ENCODE assay signal across 18 cellular contexts in the genomic region with DNA sequence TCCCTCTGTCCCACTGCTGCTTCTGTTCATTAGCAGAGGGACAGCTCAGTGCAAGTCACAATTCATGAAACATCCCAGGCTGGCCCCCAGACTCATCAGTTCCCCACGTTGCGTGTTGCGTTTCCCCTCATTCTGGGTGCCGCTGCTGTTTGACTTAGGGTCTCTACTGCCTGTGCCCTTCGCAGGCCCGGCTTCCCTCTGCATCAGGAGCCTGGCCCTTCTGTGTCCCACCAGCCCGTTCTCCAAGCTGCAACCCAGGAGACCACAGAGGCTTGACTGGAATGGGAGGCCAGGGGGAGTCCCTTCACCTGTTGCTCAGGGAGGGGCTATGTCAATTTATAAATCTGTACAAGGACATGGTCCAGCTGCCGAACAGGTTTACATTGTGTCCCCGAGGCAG. TPM values are rescaled to one million over a fixed set of nuclear protein-coding genes. Genes with fewer than 3 reads are reported as not detected.
DNase-seq lines count a peak whose midpoint lies in the region; ATAC-seq and TF ChIP-seq lines count a peak whose summit lies in the region.
"Had no signal": no experiment of that assay in that cellular context is flagged by ENCODE, and none has a peak within 500 bp of the region (broad histone marks: within the 10 kb centered on the region; RNA-seq: fewer than 3 reads in every experiment).

No MANE protein-coding gene starts in this region.

- TF ChIP-seq POLR2A in HCT116 (IDR thresholded peaks at IDR 0.05; ENCODE audit: borderline replicate concordance, extremely low read depth, insufficient read depth, insufficient read length) = no peak

- peak overlapping the region; percentile 84 for H3K27ac Mint-ChIP-seq in stimulated activated naive CD8-positive, alpha-beta T cell treated with anti-CD3 and anti-CD28 coated beads, Interleukin-15, Interleukin-2, amounts not matched to agents 100 ng/mL and 50 ng/mL, for 24 hours
- H3K27ac Mint-ChIP-seq: nephron progenitor cell had no signal

- H3K4me1 ChIP-seq in HCT116 (ENCODE audit: control insufficient read depth in 1 of 2, insufficient read depth in 2 of 2, low read length in 2 of 2) (peaks cover 10 to 18% of the 10 kb centered on the region in 2 experiments; a peak in 3 of 4 replicates), lung (ENCODE audit: control insufficient read depth in 2 of 2, insufficient read depth in 2 of 2, low read length in 2 of 2) (no peaks in the 10 kb centered on the region)

- TF ChIP-seq RAD21 in HCT116 (IDR thresholded peaks at IDR 0.05; ENCODE audit: low read depth) = no peak

- H3K4me1 Mint-ChIP-seq in stimulated activated naive CD8-positive, alpha-beta T cell treated with anti-CD3 and anti-CD28 coated beads, Interleukin-15, Interleukin-2, amounts not matched to agents 100 ng/mL and 50 ng/mL, for 24 hours (ENCODE audit: low read depth) = peaks cover 45% of the 10 kb centered on the region
- H3K4me1 Mint-ChIP-seq: nephron progenitor cell had no signal

- no peak overlapping the region for H3K4me3 Mint-ChIP-seq in stimulated activated naive CD8-positive, alpha-beta T cell treated with anti-CD3 and anti-CD28 coated beads, Interleukin-15, Interleukin-2, amounts not matched to agents 100 ng/mL and 50 ng/mL, for 24 hours
- H3K4me3 Mint-ChIP-seq: nephron progenitor cell had no signal

- H3K9me3 ChIP-seq in HCT116 (ENCODE audit: control insufficient read depth in 1 of 2, insufficient read depth in 1 of 2, low read depth in 1 of 2, low read length in 2 of 2) (no peaks in the 10 kb centered on the region), lung (ENCODE audit: control insufficient read depth in 2 of 2, insufficient read depth in 1 of 2, low read length in 1 of 2) (no peaks in the 10 kb centered on the region)
- H3K9me3 ChIP-seq: breast epithelium, transverse colon had no signal

- WGBS in lung, 2 donors = 84 to 90% methylated on average over 9 of the region's 9 CpGs

- POLR2A ChIA-PET in HCT116 (lab: Charles Lee) = no interaction called here

- no peak for DNase-seq in stimulated activated naive CD8-positive, alpha-beta T cell treated with anti-CD3 and anti-CD28 coated beads, Interleukin-15, Interleukin-2, amounts not matched to agents 100 U/mL and 50 U/mL, for 24 hours
- DNase-seq in HCT116 (ENCODE audit: low read depth, low spot score) (no peak), lung (ENCODE audit: low spot score) (peak; percentile 25)
- DNase-seq in activated effector memory CD4-positive, alpha-beta T cell treated with Interleukin-2 at 50 U/mL for 16 hours = no peak
- DNase-seq: activated CD4-positive, alpha-beta T cell treated with anti-CD3 and anti-CD28 coated beads, Interleukin-2, amount 50 U/mL, for 1 hour; AML-193; DMS153; NCI-H2227 treated with DMSO at 0.1 percent for 48 hours; NCI-H82; nephron progenitor cell; stimulated activated naive CD4-positive, alpha-beta T cell treated with Interleukin-2 at 50 U/mL for 16 hours had no signal

- RAD21 ChIA-PET in HCT116 (lab: Charles Lee; ENCODE audit: low non-redundant PET in 1 of 2, low total read pairs in 2 of 2, uncharacterized antibody in 2 of 2, unreplicated experiment in 2 of 2) = no interaction called here

- H2AFZ ChIP-seq in HCT116 (ENCODE audit: low read depth, low read length, poor library complexity, severe bottlenecking) = peak overlapping the region; percentile 85

- no TSS peak for BruUV-seq in HCT116 (replicated peaks; lab: Mats Ljungman, UMichigan)

- no peaks in the 10 kb centered on the region for H4K20me1 ChIP-seq in HCT116 (ENCODE audit: insufficient read depth)

- CTCF ChIA-PET in HCT116 (lab: Charles Lee) = interaction anchor here (1.0 to 2.9 kb wide), 13 partner anchors 10 to 300 kb away, joined by 3 to 18 read pairs (median 5); no protein-coding TSS in a partner anchor

- H3K4me3 ChIP-seq in HCT116 (replicated peaks in 1 of 2; ENCODE audit: low read depth in 1 of 2, low read length in 2 of 2) (peak overlapping the region in 1 of 2 experiments; percentile 60; a peak in 2 of 4 replicates), lung (no peak overlapping the region)

- no peak for TF ChIP-seq CTCF in HCT116 (IDR thresholded peaks at IDR 0.05 in 2 of 3, conservative IDR thresholded peaks at IDR 0.05 in 1 of 3; ENCODE audit: borderline replicate concordance in 1 of 3, insufficient read depth in 1 of 3, low read depth in 2 of 3, low read length in 2 of 3)
- no peak for TF ChIP-seq CTCF in lung (IDR thresholded peaks at IDR 0.05; ENCODE audit: control extremely low read depth, extremely low read depth)

- H3K27ac ChIP-seq in HCT116 (ENCODE audit: low read depth, low read length) = no peak overlapping the region; the same call in 1 of the 2 replicates
- peak overlapping the region in 1 of 2 donors; percentile 43 for H3K27ac ChIP-seq in lung (ENCODE audit: low read depth in 1 of 2, low read length in 1 of 2)
- H3K27ac ChIP-seq: breast epithelium, KMS-11 had no signal

- ATAC-seq in stimulated activated naive CD8-positive, alpha-beta T cell treated with anti-CD3 and anti-CD28 coated beads, Interleukin-15, Interleukin-2, amounts not matched to agents 100 U/mL and 50 U/mL, for 24 hours = no peak
- ATAC-seq in HCT116 (no peak), lung (ENCODE audit: insufficient read depth, low FRiP score) (no peak), GM19455 (IDR thresholded peaks at IDR 0.05; ENCODE audit: unreplicated experiment) (no peak), GM18909 (IDR thresholded peaks at IDR 0.05; ENCODE audit: poor library complexity, unreplicated experiment) (no peak)

- peak overlapping the region; percentile 83 for H3K4me2 ChIP-seq in HCT116 (ENCODE audit: low read length)
- H3K4me2 ChIP-seq: KMS-11 had no signal

- H3K36me3 Mint-ChIP-seq in stimulated activated naive CD8-positive, alpha-beta T cell treated with anti-CD3 and anti-CD28 coated beads, Interleukin-15, Interleukin-2, amounts not matched to agents 100 ng/mL and 50 ng/mL, for 24 hours (ENCODE audit: low read depth) = peaks cover 52% of the 10 kb centered on the region

- H3K27me3 ChIP-seq in HCT116 (ENCODE audit: insufficient read depth, low read length) = no peaks in the 10 kb centered on the region
- H3K27me3 ChIP-seq in lung (ENCODE audit: control insufficient read depth, insufficient read depth) = no peaks in the 10 kb centered on the region
- H3K27me3 ChIP-seq: breast epithelium, transverse colon had no signal

- H3K36me3 ChIP-seq in HCT116 (ENCODE audit: control insufficient read depth in 1 of 2, insufficient read depth in 2 of 2, low read length in 2 of 2) = no peaks in the 10 kb centered on the region
- peaks cover 0 to 5% of the 10 kb centered on the region in 2 donors for H3K36me3 ChIP-seq in lung (ENCODE audit: control insufficient read depth in 2 of 2, insufficient read depth in 2 of 2, low read length in 2 of 2)
- H3K36me3 ChIP-seq: breast epithelium, transverse colon had no signal

- no peaks in the 10 kb centered on the region for H3K9me3 Mint-ChIP-seq in stimulated activated naive CD8-positive, alpha-beta T cell treated with anti-CD3 and anti-CD28 coated beads, Interleukin-15, Interleukin-2, amounts not matched to agents 100 ng/mL and 50 ng/mL, for 24 hours

- H3K9ac ChIP-seq in HCT116 (ENCODE audit: low read length) = peak overlapping the region; percentile 57
- H3K9ac ChIP-seq: KMS-11 had no signal

- no peaks in the 10 kb centered on the region for H3K27me3 Mint-ChIP-seq in stimulated activated naive CD8-positive, alpha-beta T cell treated with anti-CD3 and anti-CD28 coated beads, Interleukin-15, Interleukin-2, amounts not matched to agents 100 ng/mL and 50 ng/mL, for 24 hours

- no peaks in the 10 kb centered on the region for H3K79me2 ChIP-seq in HCT116 (ENCODE audit: insufficient read depth, low read length)

- no peaks in the 10 kb centered on the region for H3K9me2 ChIP-seq in HCT116 (ENCODE audit: insufficient read depth)

- intact Hi-C loops in HCT116 (cut with micrococcal nuclease) = loop anchor here (5.0 to 10.0 kb wide), 2 partner anchors 93 to 560 kb away; a partner anchor contains a TSS

TF ChIP-seq in HCT116, 20 proteins besides CTCF, POLR2A, EP300 and RAD21:
- TF ChIP-seq, protein P1, sequence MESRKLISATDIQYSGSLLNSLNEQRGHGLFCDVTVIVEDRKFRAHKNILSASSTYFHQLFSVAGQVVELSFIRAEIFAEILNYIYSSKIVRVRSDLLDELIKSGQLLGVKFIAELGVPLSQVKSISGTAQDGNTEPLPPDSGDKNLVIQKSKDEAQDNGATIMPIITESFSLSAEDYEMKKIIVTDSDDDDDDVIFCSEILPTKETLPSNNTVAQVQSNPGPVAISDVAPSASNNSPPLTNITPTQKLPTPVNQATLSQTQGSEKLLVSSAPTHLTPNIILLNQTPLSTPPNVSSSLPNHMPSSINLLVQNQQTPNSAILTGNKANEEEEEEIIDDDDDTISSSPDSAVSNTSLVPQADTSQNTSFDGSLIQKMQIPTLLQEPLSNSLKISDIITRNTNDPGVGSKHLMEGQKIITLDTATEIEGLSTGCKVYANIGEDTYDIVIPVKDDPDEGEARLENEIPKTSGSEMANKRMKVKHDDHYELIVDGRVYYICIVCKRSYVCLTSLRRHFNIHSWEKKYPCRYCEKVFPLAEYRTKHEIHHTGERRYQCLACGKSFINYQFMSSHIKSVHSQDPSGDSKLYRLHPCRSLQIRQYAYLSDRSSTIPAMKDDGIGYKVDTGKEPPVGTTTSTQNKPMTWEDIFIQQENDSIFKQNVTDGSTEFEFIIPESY (IDR thresholded peaks at IDR 0.05; ENCODE audit: extremely low read depth, insufficient replicate concordance, low read length) = no peak
- no peak for TF ChIP-seq ZNF274 (IDR thresholded peaks at IDR 0.05; ENCODE audit: low read depth, low read length)

RNA-seq across cellular contexts. Expression of a gene that starts 53.9 kb away (rescaled TPM):
- total RNA-seq in HCT116 (2021; ENCODE audit: unreplicated experiment) (11.3 TPM), lung (1 to 10 TPM; 3.8 to 6.4 TPM)
- polyA plus RNA-seq in HCT116 (2012) = 15.2 and 16.4 TPM in 2 replicates
- polyA plus RNA-seq in lung = 1 to 10 TPM; 2.0 to 9.7 TPM
- total RNA-seq: H4 had no signal

RNA-seq across cellular contexts. Expression of a gene that starts 57.2 kb away (rescaled TPM):
- total RNA-seq in HCT116 (2021; ENCODE audit: unreplicated experiment) (3.3 TPM), lung (10 to 100 TPM; 10.8 to 24.3 TPM)
- polyA plus RNA-seq in HCT116 (2012) = 2.3 and 2.7 TPM in 2 replicates
- 10 to 100 TPM in 1 of 2 donors, 1 to 10 TPM in 1; 6.1 to 45.9 TPM for polyA plus RNA-seq in lung
- total RNA-seq: H4 had no signal
